ENCODE assay signal across 26 cellular contexts in genomic region chr10:96250349-96250748, GRCh38. TPM values are rescaled to one million over a fixed set of nuclear protein-coding genes. Genes with fewer than 3 reads are reported as not detected.
"Had no signal": no experiment of that assay in that cellular context is flagged by ENCODE, and none has a peak within 500 bp of the region (broad histone marks: within the 10 kb centered on the region; RNA-seq: fewer than 3 reads in every experiment).

No MANE protein-coding gene starts in this region.

- H3K36me3 ChIP-seq: colonic mucosa, tibial nerve had no signal

- H3K4me1 ChIP-seq: colonic mucosa, tibial nerve had no signal

- H3K27ac ChIP-seq: colonic mucosa, tibial nerve had no signal

- H3K36me3 Mint-ChIP-seq: activated naive CD4-positive, alpha-beta T cell treated with anti-CD3 and anti-CD28 coated beads, Interleukin-2, amount 10 ng/mL, durations not matched to agents 7 days and 5 days; natural killer cell treated with Interleukin-12 subunit alpha and Interleukin-12 subunit beta and Interleukin-15 and Interleukin-18, amount 100 ng/mL, for 72 hours had no signal

- H3K9me3 ChIP-seq: colonic mucosa, tibial nerve had no signal

- DNase-seq: activated CD4-positive, alpha-beta T cell treated with anti-CD3 and anti-CD28 coated beads, Interleukin-2, amount 10 ng/mL, durations not matched to agents 7 days and 5 days; activated CD4-positive, CD25-positive, alpha-beta regulatory T cell; activated CD8-positive, alpha-beta T cell treated with anti-CD3 and anti-CD28 coated beads, Interleukin-2, amount 10 ng/mL, durations not matched to agents 7 days and 5 days; activated effector memory CD4-positive, alpha-beta T cell treated with Interleukin-2 at 50 U/mL for 16 hours; activated naive CD4-positive, alpha-beta T cell treated with anti-CD3 and anti-CD28 coated beads, Interleukin-2, amount 10 ng/mL, durations not matched to agents 7 days and 5 days; activated naive CD8-positive, alpha-beta T cell treated with anti-CD3 and anti-CD28 coated beads, Interleukin-2, amount 50 U/mL, for 24 hours; activated T-cell treated with anti-CD3 and anti-CD28 coated beads, Interleukin-2, amount 50 U/mL, for 4 hours; anterior cingulate cortex; colonic mucosa; left ventricle myocardium superior; mesenchymal stem cell; nucleus accumbens; retina; stimulated activated CD4-positive, alpha-beta T cell treated with anti-CD3 and anti-CD28 coated beads, Interleukin-12 subunit alpha, Interleukin-12 subunit beta, amount 100 ng/mL, for 4 hours; stimulated activated CD4-positive, alpha-beta T cell treated with anti-CD3 and anti-CD28 coated beads, Interleukin-1b, Interleukin-23, amount 100 ng/mL, for 48 hours; stimulated activated CD8-positive, alpha-beta memory T cell treated with anti-CD3 and anti-CD28 coated beads, Interleukin-4, amount 100 ng/mL, for 48 hours; stimulated activated naive CD8-positive, alpha-beta T cell treated with anti-CD3 and anti-CD28 coated beads, Interleukin-15, Interleukin-2, amounts not matched to agents 100 U/mL and 50 U/mL, for 24 hours; substantia nigra; T-cell had no signal

- FAIRE-seq: frontal cortex, keratinocyte had no signal

- H3K4me3 Mint-ChIP-seq: activated CD4-positive, alpha-beta T cell treated with anti-CD3 and anti-CD28 coated beads, Interleukin-2, amount 10 ng/mL, durations not matched to agents 7 days and 5 days; activated CD8-positive, alpha-beta T cell treated with anti-CD3 and anti-CD28 coated beads, Interleukin-2, amount 10 ng/mL, durations not matched to agents 7 days and 5 days; activated naive CD4-positive, alpha-beta T cell treated with anti-CD3 and anti-CD28 coated beads, Interleukin-2, amount 10 ng/mL, durations not matched to agents 7 days and 5 days; activated naive CD8-positive, alpha-beta T cell treated with anti-CD3 and anti-CD28 coated beads, Interleukin-2, amount 50 U/mL, for 24 hours; activated T-cell treated with anti-CD3 and anti-CD28 coated beads, Interleukin-2, amount 50 U/mL, for 4 hours; central memory CD8-positive, alpha-beta T cell; natural killer cell treated with Interleukin-12 subunit alpha and Interleukin-12 subunit beta and Interleukin-15 and Interleukin-18, amount 100 ng/mL, for 72 hours; T-cell had no signal

- H3K4me3 ChIP-seq: colonic mucosa, tibial nerve had no signal

- H3K4me1 Mint-ChIP-seq: activated CD4-positive, alpha-beta T cell treated with anti-CD3 and anti-CD28 coated beads, Interleukin-2, amount 10 ng/mL, durations not matched to agents 7 days and 5 days; activated naive CD4-positive, alpha-beta T cell treated with anti-CD3 and anti-CD28 coated beads, Interleukin-2, amount 10 ng/mL, durations not matched to agents 7 days and 5 days; activated naive CD8-positive, alpha-beta T cell treated with anti-CD3 and anti-CD28 coated beads, Interleukin-2, amount 50 U/mL, for 24 hours; central memory CD8-positive, alpha-beta T cell; T-cell had no signal

- H3K9me3 Mint-ChIP-seq: activated CD4-positive, alpha-beta T cell treated with anti-CD3 and anti-CD28 coated beads, Interleukin-2, amount 10 ng/mL, durations not matched to agents 7 days and 5 days; activated naive CD4-positive, alpha-beta T cell treated with anti-CD3 and anti-CD28 coated beads, Interleukin-2, amount 10 ng/mL, durations not matched to agents 7 days and 5 days; activated naive CD8-positive, alpha-beta T cell treated with anti-CD3 and anti-CD28 coated beads, Interleukin-2, amount 50 U/mL, for 24 hours; activated T-cell treated with anti-CD3 and anti-CD28 coated beads, Interleukin-2, amount 50 U/mL, for 4 hours; central memory CD8-positive, alpha-beta T cell; natural killer cell treated with Interleukin-12 subunit alpha and Interleukin-12 subunit beta and Interleukin-15 and Interleukin-18, amount 100 ng/mL, for 72 hours; T-cell had no signal

- H3K27me3 ChIP-seq: colonic mucosa, tibial nerve had no signal

- H3K27me3 Mint-ChIP-seq: activated CD4-positive, alpha-beta T cell treated with anti-CD3 and anti-CD28 coated beads, Interleukin-2, amount 10 ng/mL, durations not matched to agents 7 days and 5 days; activated naive CD8-positive, alpha-beta T cell treated with anti-CD3 and anti-CD28 coated beads, Interleukin-2, amount 50 U/mL, for 24 hours had no signal

- H3K27ac Mint-ChIP-seq: activated CD4-positive, alpha-beta T cell treated with anti-CD3 and anti-CD28 coated beads, Interleukin-2, amount 10 ng/mL, durations not matched to agents 7 days and 5 days; activated CD8-positive, alpha-beta T cell treated with anti-CD3 and anti-CD28 coated beads, Interleukin-2, amount 10 ng/mL, durations not matched to agents 7 days and 5 days; activated naive CD4-positive, alpha-beta T cell treated with anti-CD3 and anti-CD28 coated beads, Interleukin-2, amount 10 ng/mL, durations not matched to agents 7 days and 5 days; activated naive CD8-positive, alpha-beta T cell treated with anti-CD3 and anti-CD28 coated beads, Interleukin-2, amount 50 U/mL, for 24 hours; natural killer cell treated with Interleukin-12 subunit alpha and Interleukin-12 subunit beta and Interleukin-15 and Interleukin-18, amount 100 ng/mL, for 72 hours; T-cell had no signal

- ATAC-seq: activated CD8-positive, alpha-beta T cell treated with anti-CD3 and anti-CD28 coated beads, Interleukin-2, amount 10 ng/mL, durations not matched to agents 7 days and 5 days; activated naive CD8-positive, alpha-beta T cell treated with anti-CD3 and anti-CD28 coated beads, Interleukin-2, amount 50 U/mL, for 24 hours; activated T-cell treated with anti-CD3 and anti-CD28 coated beads, Interleukin-2, amount 50 U/mL, for 4 hours; left ventricle myocardium superior; natural killer cell treated with Interleukin-12 subunit alpha and Interleukin-12 subunit beta and Interleukin-15 and Interleukin-18, amount 100 ng/mL, for 72 hours; stimulated activated naive CD8-positive, alpha-beta T cell treated with anti-CD3 and anti-CD28 coated beads, Interleukin-15, Interleukin-2, amounts not matched to agents 100 U/mL and 50 U/mL, for 24 hours; T-cell had no signal

RNA-seq across cellular contexts. Expression of gene BLNK, which starts 21.0 kb away (rescaled TPM):
- total RNA-seq: activated CD4-positive, alpha-beta T cell treated with anti-CD3 and anti-CD28 coated beads, Interleukin-2, amount 10 ng/mL, durations not matched to agents 7 days and 5 days; activated CD8-positive, alpha-beta T cell treated with anti-CD3 and anti-CD28 coated beads, Interleukin-2, amount 10 ng/mL, durations not matched to agents 7 days and 5 days had no signal

RNA-seq across cellular contexts. Expression of gene DNTT, which starts 53.9 kb away (rescaled TPM):
- total RNA-seq: activated CD4-positive, alpha-beta T cell treated with anti-CD3 and anti-CD28 coated beads, Interleukin-2, amount 10 ng/mL, durations not matched to agents 7 days and 5 days; activated CD8-positive, alpha-beta T cell treated with anti-CD3 and anti-CD28 coated beads, Interleukin-2, amount 10 ng/mL, durations not matched to agents 7 days and 5 days; activated T-cell treated with anti-CD3 and anti-CD28 coated beads, Interleukin-2, amount 50 U/mL, for 4 hours; colonic mucosa; epithelial cell of proximal tubule; frontal cortex; left ventricle myocardium superior; mucosa of gallbladder; natural killer cell treated with Interleukin-12 subunit alpha and Interleukin-12 subunit beta and Interleukin-15 and Interleukin-18, amount 100 ng/mL, for 72 hours; tibial nerve had no signal
- polyA plus RNA-seq: keratinocyte had no signal
